1 cellular context compared by ENCODE assay signal in genomic region chr10:15099886-15100285, GRCh38.
TF ChIP-seq lines count a peak whose summit lies in the region.

No MANE protein-coding gene starts in this region.

TF ChIP-seq in A549, 52 proteins besides CTCF, POLR2A, EP300 and RAD21 (continued from another document):
- TF ChIP-seq HMGXB4 (CRISPR knock-in tag; IDR thresholded peaks at IDR 0.05; ENCODE audit: borderline replicate concordance): no peak
- TF ChIP-seq EHF (CRISPR knock-in tag; IDR thresholded peaks at IDR 0.05): no peak
- TF ChIP-seq FOSL2 (IDR thresholded peaks at IDR 0.05): no peak
- TF ChIP-seq FOSL2 (CRISPR knock-in tag; IDR thresholded peaks at IDR 0.05): no peak
- TF ChIP-seq ESRRA (IDR thresholded peaks at IDR 0.05; ENCODE audit: borderline replicate concordance, low read length): no peak
- TF ChIP-seq USF2 (IDR thresholded peaks at IDR 0.05): no peak
- no peak for TF ChIP-seq HDAC2 (IDR thresholded peaks at IDR 0.05)
- TF ChIP-seq FOXS1 (CRISPR knock-in tag; IDR thresholded peaks at IDR 0.05): no peak
- TF ChIP-seq CBX8 (IDR thresholded peaks at IDR 0.05): no peak
- no peak for TF ChIP-seq ZNF302 (CRISPR knock-in tag; IDR thresholded peaks at IDR 0.05)
- TF ChIP-seq GATA3 (IDR thresholded peaks at IDR 0.05; ENCODE audit: borderline replicate concordance): no peak
